Comparison of ENCODE assay signal across 2 cellular contexts in genomic region chr15:82216092-82216491, GRCh38.
TF ChIP-seq lines count a peak whose summit lies in the region.

No MANE protein-coding gene starts in this region.

TF ChIP-seq in A549, 52 proteins besides CTCF, POLR2A, EP300 and RAD21:
- TF ChIP-seq MAFK (IDR thresholded peaks at IDR 0.05; ENCODE audit: partially characterized antibody) = peak; percentile 63

TF ChIP-seq in IMR-90, 13 proteins besides CTCF, POLR2A, EP300 and RAD21:
- peak; percentile 18; the same call in 1 of the 2 replicates for TF ChIP-seq MAFK (IDR thresholded peaks at IDR 0.05; ENCODE audit: low read depth, low read length)
